In genomic region chr6:130470777-130471176, GRCh38 we compare ENCODE assay signal across 1 cellular context.
TF ChIP-seq lines count a peak whose summit lies in the region.

No MANE protein-coding gene starts in this region.

TF ChIP-seq in H1, 55 proteins besides CTCF, POLR2A, EP300 and RAD21:
- TF ChIP-seq RFX5 (IDR thresholded peaks at IDR 0.05; ENCODE audit: borderline replicate concordance, low read depth, low read length) (no peak), E2F6 (IDR thresholded peaks at IDR 0.05) (no peak), KDM4A (IDR thresholded peaks at IDR 0.05; ENCODE audit: low read depth, low read length, severe bottlenecking) (no peak), HDAC6 (IDR thresholded peaks at IDR 0.05; ENCODE audit: low read depth, low read length) (no peak), NANOG (IDR thresholded peaks at IDR 0.05; ENCODE audit: insufficient read depth, low read depth, low read length, poor library complexity, severe bottlenecking) (no peak), POU5F1 (IDR thresholded peaks at IDR 0.05; ENCODE audit: low read depth, low read length) (no peak), CBX8 (IDR thresholded peaks at IDR 0.05; ENCODE audit: borderline replicate concordance, low read depth, low read length) (no peak), HDAC2 (IDR thresholded peaks at IDR 0.05; ENCODE audit: borderline replicate concordance in 1 of 2, low read depth in 2 of 2, low read length in 2 of 2) (no peak), TEAD4 (IDR thresholded peaks at IDR 0.05; ENCODE audit: low read depth, low read length) (no peak), EGR1 (IDR thresholded peaks at IDR 0.05; ENCODE audit: borderline replicate concordance, low read depth, low read length) (no peak), CHD7 (IDR thresholded peaks at IDR 0.05; ENCODE audit: insufficient replicate concordance, low read length) (no peak)
